ENCODE assay signal across 8 cellular contexts in the genomic region with DNA sequence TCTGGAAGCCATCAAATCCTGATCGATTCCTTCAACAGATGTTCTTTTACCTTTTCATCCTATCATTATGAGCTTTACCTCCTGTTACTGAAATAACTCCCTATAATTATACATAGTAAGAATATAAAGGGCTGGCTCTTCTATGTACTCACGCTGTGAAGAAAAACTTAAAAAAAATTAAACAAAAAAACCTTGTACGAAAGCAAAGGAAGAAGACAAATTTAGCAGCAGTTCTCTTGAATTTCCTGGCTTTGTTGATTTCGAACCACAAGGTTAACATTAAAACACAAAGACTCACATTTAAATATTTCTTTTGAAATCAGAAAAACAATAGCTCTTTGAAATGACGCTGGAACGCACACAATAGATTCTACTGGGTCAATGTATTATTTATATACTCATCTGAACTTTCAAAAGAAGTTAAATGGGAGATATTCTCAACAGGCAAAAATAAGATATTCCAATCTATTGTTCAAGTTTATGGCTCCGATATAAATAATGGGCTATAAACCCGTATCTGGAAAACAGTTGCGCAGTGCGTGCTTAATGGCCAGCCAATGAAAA. TPM values are rescaled to one million over a fixed set of nuclear protein-coding genes. Genes with fewer than 3 reads are reported as not detected.
DNase-seq lines count a peak whose midpoint lies in the region; ATAC-seq and TF ChIP-seq lines count a peak whose summit lies in the region.

No MANE protein-coding gene starts in this region.

- intact Hi-C loops in heart right ventricle (cut with DNase I) = loop anchor here in 8 of 10 donors (1.0 to 10.0 kb wide), 4 partner anchors 14 to 53 kb away; no protein-coding TSS in a partner anchor
- intact Hi-C loops in Right ventricle myocardium superior (cut with DNase I) = loop anchor here (2.0 kb wide), 1 partner anchor 15 kb away; no protein-coding TSS in a partner anchor
- intact Hi-C loops in ascending aorta (cut with DNase I) = loop anchor here (1.0 to 2.0 kb wide), 3 partner anchors 34 to 115 kb away; no protein-coding TSS in a partner anchor

- H3K27me3 ChIP-seq in heart right ventricle = no peaks in the 10 kb centered on the region
- no peaks in the 10 kb centered on the region for H3K27me3 ChIP-seq in ascending aorta
- H3K27me3 ChIP-seq in liver (ENCODE audit: control insufficient read depth in 4 of 4, insufficient read depth in 4 of 4, low read length in 3 of 4) = no peaks in the 10 kb centered on the region
- no peaks in the 10 kb centered on the region for H3K27me3 ChIP-seq in tibial nerve

- TF ChIP-seq RAD21 in liver (IDR thresholded peaks at IDR 0.05) = peak in 1 of 2 donors; percentile 29

- ATAC-seq in heart right ventricle (no peak), Right ventricle myocardium superior (ENCODE audit: poor library complexity) (no peak), HG02798 (IDR thresholded peaks at IDR 0.05; ENCODE audit: poor library complexity, unreplicated experiment) (no peak)

- TF ChIP-seq CTCF in heart right ventricle (IDR thresholded peaks at IDR 0.05) (no peak), ascending aorta (IDR thresholded peaks at IDR 0.05) (no peak), liver (IDR thresholded peaks at IDR 0.05; ENCODE audit: low read depth, low read length, missing input control) (no peak), tibial nerve (IDR thresholded peaks at IDR 0.05) (peak in 2 of 5 experiments; percentile 1 to 4)

- peak overlapping the region; percentile 90 to 99 for H3K9ac ChIP-seq in liver (ENCODE audit: low read depth in 1 of 2, low read length in 2 of 2)

- peaks cover 0 to 5% (median 0%) of the 10 kb centered on the region in 9 donors for H3K36me3 ChIP-seq in heart right ventricle
- no peaks in the 10 kb centered on the region for H3K36me3 ChIP-seq in ascending aorta
- H3K36me3 ChIP-seq in liver (ENCODE audit: control insufficient read depth in 4 of 4, insufficient read depth in 3 of 4, low read depth in 1 of 4, low read length in 3 of 4) = no peaks in the 10 kb centered on the region
- H3K36me3 ChIP-seq in tibial nerve = no peaks in the 10 kb centered on the region

- no peak for TF ChIP-seq EP300 in tibial nerve (IDR thresholded peaks at IDR 0.05)

- no peak for DNase-seq in heart right ventricle
- no peak for DNase-seq in Right ventricle myocardium superior
- no peak for DNase-seq in ascending aorta (ENCODE audit: low spot score in 2 of 2)
- no peak for DNase-seq in tibial nerve (ENCODE audit: low spot score in 2 of 2)
- DNase-seq in GDM1 (lab: John Stamatoyannopoulos, UW) = no peak
- DNase-seq in SHP77 treated with DMSO at 0.1 percent for 48 hours (lab: John Stamatoyannopoulos, UW) = no peak

- no peak for TF ChIP-seq POLR2A in tibial nerve (IDR thresholded peaks at IDR 0.05)

- WGBS in heart right ventricle, 2 donors = 1% methylated on average over 10 of the region's 10 CpGs
- WGBS in liver = under 1% methylated on average over 10 of the region's 10 CpGs
- 0 to 2% methylated on average over 10 of the region's 10 CpGs for WGBS in tibial nerve, 2 donors

- H3K4me3 ChIP-seq in heart right ventricle (peak overlapping the region; percentile 67 to 91 (median 87)), ascending aorta (peak overlapping the region; percentile 79 to 95), liver (ENCODE audit: low read depth in 1 of 3, low read length in 3 of 3) (peak overlapping the region; percentile 76 to 79 (median 77)), tibial nerve (peak overlapping the region; percentile 73 to 93 (median 86))

- peak overlapping the region; percentile 97 to 100 (median 100) for H3K27ac ChIP-seq in heart right ventricle
- H3K27ac ChIP-seq in ascending aorta = peak overlapping the region; percentile 100
- H3K27ac ChIP-seq in liver (ENCODE audit: low read depth in 1 of 2, low read length in 2 of 2) = peak overlapping the region; percentile 99 to 100
- peak overlapping the region; percentile 99 to 100 (median 100) for H3K27ac ChIP-seq in tibial nerve

- H3K9me3 ChIP-seq in heart right ventricle = no peaks in the 10 kb centered on the region
- H3K9me3 ChIP-seq in ascending aorta = no peaks in the 10 kb centered on the region
- H3K9me3 ChIP-seq in liver (ENCODE audit: control insufficient read depth in 4 of 4, low read length in 3 of 4) = no peaks in the 10 kb centered on the region
- H3K9me3 ChIP-seq in tibial nerve = no peaks in the 10 kb centered on the region

- peaks cover 3 to 65% (median 26%) of the 10 kb centered on the region in 9 donors for H3K4me1 ChIP-seq in heart right ventricle
- H3K4me1 ChIP-seq in ascending aorta = peaks cover 4 to 33% of the 10 kb centered on the region in 2 donors
- H3K4me1 ChIP-seq in liver (ENCODE audit: control insufficient read depth in 4 of 4, insufficient read depth in 4 of 4, low read length in 3 of 4) = peaks cover 2 to 15% (median 7%) of the 10 kb centered on the region in 4 donors
- H3K4me1 ChIP-seq in tibial nerve = peaks cover 0 to 49% (median 14%) of the 10 kb centered on the region in 4 donors

TF ChIP-seq in liver, 16 proteins besides CTCF, POLR2A, EP300 and RAD21:
- no peak for TF ChIP-seq EGR1 (IDR thresholded peaks at IDR 0.05; ENCODE audit: low read depth in 2 of 2)
- TF ChIP-seq FOXA1 (IDR thresholded peaks at IDR 0.05) = no peak
- no peak for TF ChIP-seq NR2F2 (IDR thresholded peaks at IDR 0.05)
- TF ChIP-seq RXRA (IDR thresholded peaks at IDR 0.05) = no peak
- no peak for TF ChIP-seq HNF4A (conservative IDR thresholded peaks at IDR 0.05)
- TF ChIP-seq, protein P1, sequence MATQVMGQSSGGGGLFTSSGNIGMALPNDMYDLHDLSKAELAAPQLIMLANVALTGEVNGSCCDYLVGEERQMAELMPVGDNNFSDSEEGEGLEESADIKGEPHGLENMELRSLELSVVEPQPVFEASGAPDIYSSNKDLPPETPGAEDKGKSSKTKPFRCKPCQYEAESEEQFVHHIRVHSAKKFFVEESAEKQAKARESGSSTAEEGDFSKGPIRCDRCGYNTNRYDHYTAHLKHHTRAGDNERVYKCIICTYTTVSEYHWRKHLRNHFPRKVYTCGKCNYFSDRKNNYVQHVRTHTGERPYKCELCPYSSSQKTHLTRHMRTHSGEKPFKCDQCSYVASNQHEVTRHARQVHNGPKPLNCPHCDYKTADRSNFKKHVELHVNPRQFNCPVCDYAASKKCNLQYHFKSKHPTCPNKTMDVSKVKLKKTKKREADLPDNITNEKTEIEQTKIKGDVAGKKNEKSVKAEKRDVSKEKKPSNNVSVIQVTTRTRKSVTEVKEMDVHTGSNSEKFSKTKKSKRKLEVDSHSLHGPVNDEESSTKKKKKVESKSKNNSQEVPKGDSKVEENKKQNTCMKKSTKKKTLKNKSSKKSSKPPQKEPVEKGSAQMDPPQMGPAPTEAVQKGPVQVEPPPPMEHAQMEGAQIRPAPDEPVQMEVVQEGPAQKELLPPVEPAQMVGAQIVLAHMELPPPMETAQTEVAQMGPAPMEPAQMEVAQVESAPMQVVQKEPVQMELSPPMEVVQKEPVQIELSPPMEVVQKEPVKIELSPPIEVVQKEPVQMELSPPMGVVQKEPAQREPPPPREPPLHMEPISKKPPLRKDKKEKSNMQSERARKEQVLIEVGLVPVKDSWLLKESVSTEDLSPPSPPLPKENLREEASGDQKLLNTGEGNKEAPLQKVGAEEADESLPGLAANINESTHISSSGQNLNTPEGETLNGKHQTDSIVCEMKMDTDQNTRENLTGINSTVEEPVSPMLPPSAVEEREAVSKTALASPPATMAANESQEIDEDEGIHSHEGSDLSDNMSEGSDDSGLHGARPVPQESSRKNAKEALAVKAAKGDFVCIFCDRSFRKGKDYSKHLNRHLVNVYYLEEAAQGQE (IDR thresholded peaks at IDR 0.05) = no peak
- TF ChIP-seq TAF1 (conservative IDR thresholded peaks at IDR 0.05) = no peak
- no peak for TF ChIP-seq GABPA (IDR thresholded peaks at IDR 0.05 in 1 of 2, conservative IDR thresholded peaks at IDR 0.05 in 1 of 2)
- TF ChIP-seq, protein P2, sequence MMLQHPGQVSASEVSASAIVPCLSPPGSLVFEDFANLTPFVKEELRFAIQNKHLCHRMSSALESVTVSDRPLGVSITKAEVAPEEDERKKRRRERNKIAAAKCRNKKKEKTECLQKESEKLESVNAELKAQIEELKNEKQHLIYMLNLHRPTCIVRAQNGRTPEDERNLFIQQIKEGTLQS (IDR thresholded peaks at IDR 0.05) = no peak
- TF ChIP-seq HNF4G (IDR thresholded peaks at IDR 0.05) = no peak
- TF ChIP-seq, protein P3, sequence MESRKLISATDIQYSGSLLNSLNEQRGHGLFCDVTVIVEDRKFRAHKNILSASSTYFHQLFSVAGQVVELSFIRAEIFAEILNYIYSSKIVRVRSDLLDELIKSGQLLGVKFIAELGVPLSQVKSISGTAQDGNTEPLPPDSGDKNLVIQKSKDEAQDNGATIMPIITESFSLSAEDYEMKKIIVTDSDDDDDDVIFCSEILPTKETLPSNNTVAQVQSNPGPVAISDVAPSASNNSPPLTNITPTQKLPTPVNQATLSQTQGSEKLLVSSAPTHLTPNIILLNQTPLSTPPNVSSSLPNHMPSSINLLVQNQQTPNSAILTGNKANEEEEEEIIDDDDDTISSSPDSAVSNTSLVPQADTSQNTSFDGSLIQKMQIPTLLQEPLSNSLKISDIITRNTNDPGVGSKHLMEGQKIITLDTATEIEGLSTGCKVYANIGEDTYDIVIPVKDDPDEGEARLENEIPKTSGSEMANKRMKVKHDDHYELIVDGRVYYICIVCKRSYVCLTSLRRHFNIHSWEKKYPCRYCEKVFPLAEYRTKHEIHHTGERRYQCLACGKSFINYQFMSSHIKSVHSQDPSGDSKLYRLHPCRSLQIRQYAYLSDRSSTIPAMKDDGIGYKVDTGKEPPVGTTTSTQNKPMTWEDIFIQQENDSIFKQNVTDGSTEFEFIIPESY (IDR thresholded peaks at IDR 0.05) = no peak
- TF ChIP-seq MAX (IDR thresholded peaks at IDR 0.05) = no peak
- TF ChIP-seq JUND (IDR thresholded peaks at IDR 0.05) = no peak
- TF ChIP-seq FOXA2 (IDR thresholded peaks at IDR 0.05) = no peak
- TF ChIP-seq SP1 (IDR thresholded peaks at IDR 0.05) = no peak
- no peak for TF ChIP-seq YY1 (IDR thresholded peaks at IDR 0.05)

RNA-seq across cellular contexts. Expression of gene SPEN, which starts 13.6 kb away (rescaled TPM):
- total RNA-seq in heart right ventricle (10 to 100 TPM; 24.1 to 34.4 (median 28.1) TPM), Right ventricle myocardium superior (20.3 TPM), ascending aorta (53.9 TPM), liver (10 to 100 TPM; 17.9 to 29.4 TPM), tibial nerve (10 to 100 TPM; 67.9 to 87.0 (median 77.8) TPM)
- polyA plus RNA-seq in heart right ventricle (10 to 100 TPM; 11.2 to 12.4 TPM), liver (10 to 100 TPM in 1 of 2 donors, 1 to 10 TPM in 1; 7.4 to 12.4 TPM)

RNA-seq across cellular contexts. Expression of gene UQCRHL, which starts 26.5 kb away (rescaled TPM):
- total RNA-seq in heart right ventricle (1 to 10 TPM; 2.1 to 6.3 (median 3.2) TPM), Right ventricle myocardium superior (6.1 TPM), ascending aorta (not detected), liver (1 to 10 TPM in 1 of 2 donors, under 1 TPM in 1; 0.84 to 2.9 TPM), tibial nerve (1 to 10 TPM; 1.1 to 2.5 (median 1.4) TPM)
- polyA plus RNA-seq in heart right ventricle (1 to 10 TPM; 4.5 to 8.6 TPM), liver (1 to 10 TPM in 1 of 2 donors, under 1 TPM in 1; 0.50 to 1.9 TPM)
